Comparison of ENCODE assay signal across 32 cellular contexts in genomic region chr2:6442252-6442651, GRCh38.
DNase-seq lines count a peak whose midpoint lies in the region; ATAC-seq lines count a peak whose summit lies in the region.
"Had no signal": no experiment of that assay in that cellular context is flagged by ENCODE, and none has a peak within 500 bp of the region (broad histone marks: within the 10 kb centered on the region; RNA-seq: fewer than 3 reads in every experiment).

No MANE protein-coding gene starts in this region.

- DNase-seq in NCI-H2171 treated with DMSO at 0.1 percent for 48 hours (lab: John Stamatoyannopoulos, UW) = peak; percentile 36
- no peak for DNase-seq in NCI-H2171 (lab: John Stamatoyannopoulos, UW)
- DNase-seq in astrocyte of the hippocampus (ENCODE audit: low read depth, low spot score) = peak; percentile 17
- DNase-seq in GF-D8 (lab: John Stamatoyannopoulos, UW) = no peak
- no peak for DNase-seq in stimulated activated naive CD8-positive, alpha-beta T cell treated with anti-CD3 and anti-CD28 coated beads, Interleukin-15, Interleukin-2, amounts not matched to agents 100 U/mL and 50 U/mL, for 24 hours
- no peak for DNase-seq in NCI-H2196 treated with DMSO at 0.1 percent for 48 hours (lab: John Stamatoyannopoulos, UW; ENCODE audit: unreplicated experiment)
- DNase-seq: activated CD4-positive, alpha-beta T cell treated with anti-CD3 and anti-CD28 coated beads for 36 hours; activated CD8-positive, alpha-beta T cell treated with anti-CD3 and anti-CD28 coated beads, Interleukin-2, amount 10 ng/mL, durations not matched to agents 7 days and 5 days; activated naive CD4-positive, alpha-beta T cell treated with anti-CD3 and anti-CD28 coated beads for 36 hours; brain microvascular endothelial cell; Caco-2; cerebellar nuclear complex; DMS79; foreskin fibroblast; GDM1; H9; heart left ventricle; KBM-7; mucosa of descending colon; NCI-H1092 treated with DMSO at 0.1 percent for 48 hours; NCI-H1930; NCI-H2227 treated with DMSO at 0.1 percent for 48 hours; occipital lobe; psoas muscle; sigmoid colon; stimulated activated CD4-positive, alpha-beta T cell treated with anti-CD3 and anti-CD28 coated beads, Interleukin-4, amount 100 ng/mL, for 4 hours; SW 1271; trophoblast cell had no signal

- ATAC-seq in HG02885 (IDR thresholded peaks at IDR 0.05; ENCODE audit: poor library complexity, unreplicated experiment) (peak; percentile 75), GM18520 (IDR thresholded peaks at IDR 0.05; ENCODE audit: unreplicated experiment) (no peak)
- ATAC-seq in stimulated activated naive CD8-positive, alpha-beta T cell treated with anti-CD3 and anti-CD28 coated beads, Interleukin-15, Interleukin-2, amounts not matched to agents 100 U/mL and 50 U/mL, for 24 hours = no peak
- ATAC-seq: activated CD4-positive, alpha-beta T cell treated with anti-CD3 and anti-CD28 coated beads for 36 hours; activated CD8-positive, alpha-beta T cell treated with anti-CD3 and anti-CD28 coated beads, Interleukin-2, amount 10 ng/mL, durations not matched to agents 7 days and 5 days; esophagus mucosa; heart left ventricle; mucosa of descending colon; natural killer cell treated with Interleukin-12 subunit alpha and Interleukin-12 subunit beta and Interleukin-15 and Interleukin-18, amount 100 ng/mL, for 72 hours; psoas muscle had no signal

Comparison
In these comparisons a context has a peak if more than half of its experiments do, and no peak if none do; other contexts are left out.
1. DNase-seq: peak in NCI-H2171 treated with DMSO at 0.1 percent for 48 hours (single experiment) and astrocyte of the hippocampus (single experiment); none in NCI-H2171 (single experiment), GF-D8 (single experiment), stimulated activated naive CD8-positive, alpha-beta T cell treated with anti-CD3 and anti-CD28 coated beads, Interleukin-15, Interleukin-2, amounts not matched to agents 100 U/mL and 50 U/mL, for 24 hours (single experiment) and NCI-H2196 treated with DMSO at 0.1 percent for 48 hours (single experiment).